ENCODE assay signal across 20 cellular contexts in the genomic region with DNA sequence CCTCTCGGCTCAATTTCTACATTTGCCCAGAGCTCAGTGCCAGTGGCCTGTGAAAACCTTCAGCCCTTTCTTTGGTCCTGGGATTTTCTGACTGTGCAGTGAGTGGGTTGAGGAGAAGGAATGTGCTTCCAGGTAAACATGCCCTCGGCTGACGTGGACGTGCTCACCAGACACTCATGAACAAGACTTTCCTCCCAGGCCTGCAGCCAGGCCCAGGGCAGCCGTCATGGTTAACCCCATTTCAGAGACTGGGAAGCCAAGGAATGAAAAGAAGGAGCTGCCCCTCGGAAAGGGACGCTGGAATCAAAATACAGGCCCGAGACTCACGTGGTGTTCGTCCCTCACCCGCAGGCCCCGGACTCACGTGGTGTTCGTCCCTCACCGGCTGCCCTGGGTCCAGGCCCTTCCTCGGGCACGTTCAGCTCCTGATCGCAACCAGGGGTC. TPM values are rescaled to one million over a fixed set of nuclear protein-coding genes. Genes with fewer than 3 reads are reported as not detected.
DNase-seq lines count a peak whose midpoint lies in the region; TF ChIP-seq lines count a peak whose summit lies in the region.
"Had no signal": no experiment of that assay in that cellular context is flagged by ENCODE, and none has a peak within 500 bp of the region (broad histone marks: within the 10 kb centered on the region; RNA-seq: fewer than 3 reads in every experiment).

No MANE protein-coding gene starts in this region.

- H3K18ac ChIP-seq in neuronal stem cell (ENCODE audit: low read length) = peak overlapping the region; percentile 44

- TF ChIP-seq EP300 in suprapubic skin (IDR thresholded peaks at IDR 0.05) = no peak

- peak overlapping the region; percentile 38 for H3K23ac ChIP-seq in neuronal stem cell (ENCODE audit: low read depth, low read length, poor library complexity)

- no peak overlapping the region for H3K4me3 Mint-ChIP-seq in Calu3 (ENCODE audit: low read depth, unreplicated experiment)

- H2AFZ ChIP-seq in neuronal stem cell (ENCODE audit: low read length) = no peak overlapping the region

- intact Hi-C loops in esophagus squamous epithelium (cut with DNase I) = no loop called here
- intact Hi-C loops in Calu3 (cut with micrococcal nuclease; ENCODE audit: unreplicated experiment) = no loop called here

- H3K4me2 ChIP-seq in neuronal stem cell (ENCODE audit: insufficient read depth, low read length, poor library complexity, severe bottlenecking) = no peak overlapping the region

- 91 to 93% methylated on average over 13 to 17 of the region's 18 CpGs for WGBS in esophagus squamous epithelium, 2 donors
- WGBS in neuronal stem cell (ENCODE audit: extremely low coverage in 2 of 2, insufficient read length in 2 of 2, insufficient replicate concordance in 1 of 2), 2 donors = no CpG with 5 or more reads among the region's 18 CpGs
- 96% methylated on average over 10 of the region's 18 CpGs for WGBS in suprapubic skin

- no peak overlapping the region for H3K9ac ChIP-seq in neuronal stem cell (ENCODE audit: low read depth, low read length, poor library complexity)

- no peak overlapping the region for H4K91ac ChIP-seq in neuronal stem cell (ENCODE audit: low read depth, low read length, poor library complexity)

- DNase-seq in amniotic epithelial cell (ENCODE audit: low read depth) (peak; percentile 16), esophagus squamous epithelium (lab: John Stamatoyannopoulos, UW) (no peak), neuronal stem cell (ENCODE audit: low spot score) (no peak), suprapubic skin (ENCODE audit: low spot score in 2 of 2) (no peak), NCI-H1417 treated with DMSO at 0.1 percent for 48 hours (lab: John Stamatoyannopoulos, UW) (no peak), Calu3 (no peak), NCI-H774 (lab: John Stamatoyannopoulos, UW) (no peak), NCI-H526 (lab: John Stamatoyannopoulos, UW) (no peak)
- DNase-seq: ACHN, C1 segment of cervical spinal cord, DMS 273 treated with DMSO at 0.1 percent for 48 hours, DND-41, KBM-7, NCI-H1105, NCI-H1694, NCI-H510A, PC-3, RPMI8226 had no signal

- no peak overlapping the region for H2BK15ac ChIP-seq in neuronal stem cell (ENCODE audit: low read length)

- TF ChIP-seq POLR2A in esophagus squamous epithelium (IDR thresholded peaks at IDR 0.05) (no peak), suprapubic skin (IDR thresholded peaks at IDR 0.05) (no peak)

- TF ChIP-seq CTCF in esophagus squamous epithelium (IDR thresholded peaks at IDR 0.05) = no peak
- no peak for TF ChIP-seq CTCF in suprapubic skin (IDR thresholded peaks at IDR 0.05)
- no peak for TF ChIP-seq CTCF in Calu3 (IDR thresholded peaks at IDR 0.05; ENCODE audit: unreplicated experiment)

- H3K27me3 ChIP-seq in esophagus squamous epithelium (no peaks in the 10 kb centered on the region), neuronal stem cell (ENCODE audit: control insufficient read depth in 3 of 3, insufficient read depth in 3 of 3, low read depth in 1 of 3, low read length in 3 of 3) (peaks cover 0 to 20% (median 0%) of the 10 kb centered on the region in 3 experiments), suprapubic skin (no peaks in the 10 kb centered on the region)

- peaks cover 31 to 99% (median 47%) of the 10 kb centered on the region in 3 donors for H3K4me1 ChIP-seq in esophagus squamous epithelium
- H3K4me1 ChIP-seq in neuronal stem cell (ENCODE audit: control insufficient read depth in 2 of 2, insufficient read depth in 1 of 2, low read depth in 1 of 2, low read length in 2 of 2) = peaks cover 0 to 6% of the 10 kb centered on the region in 2 donors
- H3K4me1 ChIP-seq in suprapubic skin = peaks cover 90% of the 10 kb centered on the region

- peaks cover 15% of the 10 kb centered on the region for H3K36me3 Mint-ChIP-seq in Calu3 (ENCODE audit: insufficient read depth, unreplicated experiment)

- no peak overlapping the region for H4K8ac ChIP-seq in neuronal stem cell (ENCODE audit: low read depth, low read length)

- H2BK12ac ChIP-seq in neuronal stem cell (ENCODE audit: low read length) = no peak overlapping the region

- no peak overlapping the region for H2BK120ac ChIP-seq in neuronal stem cell (ENCODE audit: low read depth, low read length)

- H2AK5ac ChIP-seq in neuronal stem cell (ENCODE audit: low read depth, low read length) = no peak overlapping the region

- CTCF ChIA-PET in Calu3 (lab: Charles Lee) = no interaction called here

- H3K27ac Mint-ChIP-seq in Calu3 (ENCODE audit: unreplicated experiment) = no peak overlapping the region

- H3K27me3 Mint-ChIP-seq in Calu3 (ENCODE audit: unreplicated experiment) = peaks cover 10% of the 10 kb centered on the region

- peaks cover 26% of the 10 kb centered on the region for H3K4me1 Mint-ChIP-seq in Calu3 (ENCODE audit: low read depth, unreplicated experiment)

- H3K9me3 Mint-ChIP-seq in Calu3 (ENCODE audit: low read depth, unreplicated experiment) = no peaks in the 10 kb centered on the region

- no peaks in the 10 kb centered on the region for H3K36me3 ChIP-seq in esophagus squamous epithelium
- H3K36me3 ChIP-seq in neuronal stem cell (replicated peaks in 1 of 2; ENCODE audit: control insufficient read depth in 2 of 2, insufficient read depth in 2 of 2, low read length in 2 of 2) = no peaks in the 10 kb centered on the region
- H3K36me3 ChIP-seq in suprapubic skin = no peaks in the 10 kb centered on the region

- no peak overlapping the region for H2BK5ac ChIP-seq in neuronal stem cell (ENCODE audit: low read length)

- H3K4me3 ChIP-seq in esophagus squamous epithelium (no peak overlapping the region), neuronal stem cell (ENCODE audit: low read length in 2 of 2) (no peak overlapping the region), suprapubic skin (no peak overlapping the region)

- no peaks in the 10 kb centered on the region for H3K9me3 ChIP-seq in esophagus squamous epithelium
- peaks cover 0 to 2% of the 10 kb centered on the region in 2 donors for H3K9me3 ChIP-seq in neuronal stem cell (replicated peaks in 1 of 2; ENCODE audit: control insufficient read depth in 2 of 2, insufficient read depth in 1 of 2, low read depth in 1 of 2, low read length in 2 of 2)
- no peaks in the 10 kb centered on the region for H3K9me3 ChIP-seq in suprapubic skin

- no peak overlapping the region for H3K14ac ChIP-seq in neuronal stem cell (ENCODE audit: low read length)

- no peaks in the 10 kb centered on the region for H3K79me1 ChIP-seq in neuronal stem cell (ENCODE audit: low read depth, low read length)

- H3K4ac ChIP-seq in neuronal stem cell (ENCODE audit: low read length) = no peak overlapping the region

- no TSS peak for BruUV-seq in Calu3 (replicated peaks; lab: Mats Ljungman, UMichigan)

- peak overlapping the region; percentile 59 to 92 (median 80) for H3K27ac ChIP-seq in esophagus squamous epithelium
- H3K27ac ChIP-seq in neuronal stem cell (replicated peaks; ENCODE audit: low read length) = no peak overlapping the region
- H3K27ac ChIP-seq in suprapubic skin = peak overlapping the region; percentile 78

RNA-seq across cellular contexts. Expression of a gene that starts 8.8 kb away (rescaled TPM):
- total RNA-seq in esophagus squamous epithelium (100 to 1,000 TPM in 1 of 4 donors, 10 to 100 TPM in 3; 14.5 to 148 (median 22.6) TPM), suprapubic skin (1,000 to 10,000 TPM in 3 of 4 donors, 100 to 1,000 TPM in 1; 429 to 3,135 (median 2,230) TPM), Calu3 (2022) (not detected in 2 replicates)
- not detected for polyA plus RNA-seq in neuronal stem cell (2013, experiment 1 of 2)
- polyA plus RNA-seq in neuronal stem cell (2013, experiment 2 of 2) = not detected
- total RNA-seq: G401, H4, PC-3 had no signal

RNA-seq across cellular contexts. Expression of a gene that starts 16.6 kb away (rescaled TPM):
- 100 to 1,000 TPM; 196 to 799 (median 315) TPM for total RNA-seq in esophagus squamous epithelium
- polyA plus RNA-seq in neuronal stem cell (2013, experiment 1 of 2) = not detected
- polyA plus RNA-seq in neuronal stem cell (2013, experiment 2 of 2) = not detected
- total RNA-seq in suprapubic skin = 100 to 1,000 TPM in 2 of 4 donors, 10 to 100 TPM in 2; 27.4 to 296 (median 105) TPM
- not detected in 2 replicates for total RNA-seq in Calu3 (2022)
- total RNA-seq: G401, H4, PC-3 had no signal

Comparison
In these comparisons a context has a peak if more than half of its experiments do, and no peak if none do; other contexts are left out.
1. RNA of a gene that starts 8.8 kb away (total RNA-seq): 429 to 3,135 TPM in suprapubic skin and 14.5 to 148 TPM in esophagus squamous epithelium; not detected in Calu3; every median in the first group is over 10 times any median in the second.
2. RNA of a gene that starts 16.6 kb away (total RNA-seq): 196 to 799 TPM in esophagus squamous epithelium and 27.4 to 296 TPM in suprapubic skin; not detected in Calu3; every median in the first group is over 10 times any median in the second.